In the genomic region with DNA sequence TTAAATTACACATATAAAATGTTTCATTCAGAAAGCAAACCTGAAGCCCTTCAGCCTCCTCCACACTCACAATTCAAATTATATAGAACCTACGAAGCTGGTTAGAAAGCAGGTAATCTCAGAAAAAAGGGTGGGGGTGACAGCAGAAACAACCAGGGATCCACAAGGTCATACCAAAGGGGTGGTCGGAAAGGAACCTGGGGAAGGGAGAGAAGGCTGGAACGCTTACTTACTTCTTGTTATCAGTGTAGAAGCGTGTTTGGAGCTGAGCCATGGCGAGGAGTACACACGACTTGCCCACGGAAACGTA, we compare ENCODE assay signal across 8 cellular contexts. TPM values are rescaled to one million over a fixed set of nuclear protein-coding genes. Genes with fewer than 3 reads are reported as not detected.
DNase-seq lines count a peak whose midpoint lies in the region; ATAC-seq and TF ChIP-seq lines count a peak whose summit lies in the region.

No MANE protein-coding gene starts in this region.

- peak overlapping the region; percentile 92 for H3K4me2 ChIP-seq in PC-3 (ENCODE audit: low read length)

- H3K4me1 ChIP-seq in PC-3 (ENCODE audit: insufficient read depth, low read length) (peaks cover 12% of the 10 kb centered on the region; the same call in 1 of the 2 replicates), esophagus squamous epithelium (peaks cover 0 to 32% (median 18%) of the 10 kb centered on the region in 3 donors), psoas muscle (peaks cover 23% of the 10 kb centered on the region)

- DNase-seq in activated CD4-positive, alpha-beta T cell treated with anti-CD3 and anti-CD28 coated beads, Interleukin-2, amount 10 ng/mL, durations not matched to agents 24 days and 14 days = no peak
- DNase-seq in activated CD4-positive, alpha-beta T cell treated with anti-CD3 and anti-CD28 coated beads for 48 hours = no peak
- DNase-seq in PC-3 = no peak
- DNase-seq in esophagus squamous epithelium (lab: John Stamatoyannopoulos, UW) = no peak
- DNase-seq in psoas muscle = no peak
- DNase-seq in HCEC 1CT = no peak
- DNase-seq in NCI-H1694 (lab: John Stamatoyannopoulos, UW) = no peak
- DNase-seq in SW 1271 (lab: John Stamatoyannopoulos, UW) = no peak

- no peaks in the 10 kb centered on the region for H3K9me2 ChIP-seq in PC-3 (replicated peaks; ENCODE audit: low read length)

- BruUV-seq in PC-3 (replicated peaks; lab: Mats Ljungman, UMichigan) = no TSS peak

- no peaks in the 10 kb centered on the region for H3K27me3 Mint-ChIP-seq in activated CD4-positive, alpha-beta T cell treated with anti-CD3 and anti-CD28 coated beads, Interleukin-2, amount 10 ng/mL, durations not matched to agents 24 days and 14 days

- H3K9me3 ChIP-seq in PC-3 (ENCODE audit: low read length) = no peaks in the 10 kb centered on the region
- H3K9me3 ChIP-seq in esophagus squamous epithelium = no peaks in the 10 kb centered on the region
- no peaks in the 10 kb centered on the region for H3K9me3 ChIP-seq in psoas muscle

- H3F3A ChIP-seq in PC-3 (ENCODE audit: low read length, unreplicated experiment) = no peaks in the 10 kb centered on the region

- peaks cover 3% of the 10 kb centered on the region for H3K36me3 ChIP-seq in PC-3 (ENCODE audit: low read depth, low read length)
- peaks cover 0 to 16% (median 0%) of the 10 kb centered on the region in 3 donors for H3K36me3 ChIP-seq in esophagus squamous epithelium
- peaks cover 0 to 15% of the 10 kb centered on the region in 2 donors for H3K36me3 ChIP-seq in psoas muscle (ENCODE audit: insufficient read depth in 1 of 2, low read depth in 1 of 2)

- peak overlapping the region; percentile 88 for H3K9ac ChIP-seq in PC-3 (ENCODE audit: low read length)

- H3K27ac ChIP-seq in PC-3 (ENCODE audit: low read length) = peak overlapping the region; percentile 75
- peak overlapping the region; percentile 82 to 94 (median 91) for H3K27ac ChIP-seq in esophagus squamous epithelium
- H3K27ac ChIP-seq in psoas muscle = peak overlapping the region; percentile 89

- H3K79me2 ChIP-seq in PC-3 (ENCODE audit: low read length) = peaks cover 47% of the 10 kb centered on the region

- TF ChIP-seq CTCF in PC-3 (conservative IDR thresholded peaks at IDR 0.05; ENCODE audit: low read depth, low read length) (no peak), esophagus squamous epithelium (IDR thresholded peaks at IDR 0.05) (no peak), psoas muscle (IDR thresholded peaks at IDR 0.05) (no peak)

- peak overlapping the region; percentile 95 for H3K27ac Mint-ChIP-seq in activated CD4-positive, alpha-beta T cell treated with anti-CD3 and anti-CD28 coated beads, Interleukin-2, amount 10 ng/mL, durations not matched to agents 24 days and 14 days

- H2AFZ ChIP-seq in PC-3 (ENCODE audit: low read length) = peak overlapping the region; percentile 94

- intact Hi-C loops in activated CD4-positive, alpha-beta T cell treated with anti-CD3 and anti-CD28 coated beads, Interleukin-2, amount 10 ng/mL, durations not matched to agents 24 days and 14 days (cut with micrococcal nuclease) = loop anchor here (1.0 kb wide), 3 partner anchors 40 to 327 kb away; partner anchors contain the start of genes ICA1L and NBEAL1
- intact Hi-C loops in PC-3 (cut with micrococcal nuclease) (no loop called here), esophagus squamous epithelium (cut with DNase I) (no loop called here), psoas muscle (cut with DNase I) (loop anchor here (2.0 to 5.0 kb wide), 2 partner anchors 279 to 328 kb away; partner anchors contain the start of genes CYP20A1 (in 1 of the 2) and FAM117B (in 1 of the 2))

- no peaks in the 10 kb centered on the region for H4K20me1 ChIP-seq in PC-3 (ENCODE audit: low read length)

- H3K27me3 ChIP-seq in PC-3 (ENCODE audit: low read length) = no peaks in the 10 kb centered on the region
- H3K27me3 ChIP-seq in esophagus squamous epithelium = no peaks in the 10 kb centered on the region
- no peaks in the 10 kb centered on the region for H3K27me3 ChIP-seq in psoas muscle (ENCODE audit: insufficient read depth in 3 of 3, low read length in 2 of 3)

- H3K36me3 Mint-ChIP-seq in activated CD4-positive, alpha-beta T cell treated with anti-CD3 and anti-CD28 coated beads, Interleukin-2, amount 10 ng/mL, durations not matched to agents 24 days and 14 days (ENCODE audit: low read depth) = peaks cover 22% of the 10 kb centered on the region

- no peak for TF ChIP-seq POLR2A in esophagus squamous epithelium (IDR thresholded peaks at IDR 0.05)

- peaks cover 24% of the 10 kb centered on the region for H3K4me1 Mint-ChIP-seq in activated CD4-positive, alpha-beta T cell treated with anti-CD3 and anti-CD28 coated beads, Interleukin-2, amount 10 ng/mL, durations not matched to agents 24 days and 14 days

- 0 to 1% methylated on average over 8 of the region's 8 CpGs for WGBS in esophagus squamous epithelium, 2 donors
- 0% methylated on average over 8 of the region's 8 CpGs for WGBS in psoas muscle, 3 donors

- CTCF ChIA-PET in PC-3 (lab: Charles Lee) = no interaction called here

- H3K4me3 ChIP-seq in PC-3 (ENCODE audit: low read length) = peak overlapping the region; percentile 89
- peak overlapping the region; percentile 50 to 78 (median 70) for H3K4me3 ChIP-seq in esophagus squamous epithelium
- peak overlapping the region; percentile 67 for H3K4me3 ChIP-seq in psoas muscle

- no peaks in the 10 kb centered on the region for H3K9me3 Mint-ChIP-seq in activated CD4-positive, alpha-beta T cell treated with anti-CD3 and anti-CD28 coated beads, Interleukin-2, amount 10 ng/mL, durations not matched to agents 24 days and 14 days

- ATAC-seq in PC-3 = no peak; the same call in 1 of the 2 replicates
- no peak for ATAC-seq in psoas muscle

- POLR2A ChIA-PET in PC-3 (lab: Charles Lee; ENCODE audit: unreplicated experiment) = interaction anchor here (0.6 kb wide), 2 partner anchors 275 to 328 kb away, joined by 3 read pairs; no protein-coding TSS in a partner anchor

- peak overlapping the region; percentile 99 for H3K4me3 Mint-ChIP-seq in activated CD4-positive, alpha-beta T cell treated with anti-CD3 and anti-CD28 coated beads, Interleukin-2, amount 10 ng/mL, durations not matched to agents 24 days and 14 days

RNA-seq across cellular contexts. Expression of gene WDR12, which starts 0.3 kb away (rescaled TPM):
- 161 and 167 TPM in 2 replicates for total RNA-seq in activated CD4-positive, alpha-beta T cell treated with anti-CD3 and anti-CD28 coated beads, Interleukin-2, amount 10 ng/mL, durations not matched to agents 24 days and 14 days
- total RNA-seq in PC-3 (2014; rRNA removed) = 60.5 and 65.4 TPM in 2 replicates
- total RNA-seq in esophagus squamous epithelium = 10 to 100 TPM; 22.0 to 52.4 (median 30.7) TPM
- 10 to 100 TPM; 39.3 to 69.8 (median 51.3) TPM for total RNA-seq in psoas muscle
- polyA plus RNA-seq in psoas muscle = 10 to 100 TPM; 21.9 to 28.7 (median 23.1) TPM

RNA-seq across cellular contexts. Expression of gene CARF, which starts 0.9 kb away (rescaled TPM):
- 3.9 and 4.3 TPM in 2 replicates for total RNA-seq in activated CD4-positive, alpha-beta T cell treated with anti-CD3 and anti-CD28 coated beads, Interleukin-2, amount 10 ng/mL, durations not matched to agents 24 days and 14 days
- total RNA-seq in PC-3 (2014; rRNA removed) = 1.6 and 4.4 TPM in 2 replicates
- 10 to 100 TPM in 1 of 4 donors, 1 to 10 TPM in 3; 2.4 to 11.6 (median 3.7) TPM for total RNA-seq in esophagus squamous epithelium
- 1 to 10 TPM; 4.5 to 7.7 (median 5.1) TPM for total RNA-seq in psoas muscle
- polyA plus RNA-seq in psoas muscle = 1 to 10 TPM in 1 of 3 donors, under 1 TPM in 2; 0.76 to 2.8 (median 0.81) TPM

RNA-seq across cellular contexts. Expression of gene ICA1L, which starts 39.6 kb away (rescaled TPM):
- 6.6 and 7.8 TPM in 2 replicates for total RNA-seq in activated CD4-positive, alpha-beta T cell treated with anti-CD3 and anti-CD28 coated beads, Interleukin-2, amount 10 ng/mL, durations not matched to agents 24 days and 14 days
- total RNA-seq in PC-3 (2014; rRNA removed) = 1.3 and 2.5 TPM in 2 replicates
- 1 to 10 TPM in 1 of 4 donors, under 1 TPM in 3; 0.53 to 8.0 (median 0.79) TPM for total RNA-seq in esophagus squamous epithelium
- 1 to 10 TPM; 5.0 to 5.5 (median 5.5) TPM for total RNA-seq in psoas muscle
- polyA plus RNA-seq in psoas muscle = 1 to 10 TPM in 1 of 3 donors, under 1 TPM in 2; 0.65 to 2.2 (median 0.97) TPM

Comparison
In these comparisons a context has a peak if more than half of its experiments do, and no peak if none do; other contexts are left out.
1. intact Hi-C loops: an anchor here in activated CD4-positive, alpha-beta T cell treated with anti-CD3 and anti-CD28 coated beads, Interleukin-2, amount 10 ng/mL, durations not matched to agents 24 days and 14 days (1.0 kb wide) and psoas muscle (2.0 to 5.0 kb wide); none called in PC-3 and esophagus squamous epithelium.